27 cellular contexts compared by ENCODE assay signal in the genomic region with DNA sequence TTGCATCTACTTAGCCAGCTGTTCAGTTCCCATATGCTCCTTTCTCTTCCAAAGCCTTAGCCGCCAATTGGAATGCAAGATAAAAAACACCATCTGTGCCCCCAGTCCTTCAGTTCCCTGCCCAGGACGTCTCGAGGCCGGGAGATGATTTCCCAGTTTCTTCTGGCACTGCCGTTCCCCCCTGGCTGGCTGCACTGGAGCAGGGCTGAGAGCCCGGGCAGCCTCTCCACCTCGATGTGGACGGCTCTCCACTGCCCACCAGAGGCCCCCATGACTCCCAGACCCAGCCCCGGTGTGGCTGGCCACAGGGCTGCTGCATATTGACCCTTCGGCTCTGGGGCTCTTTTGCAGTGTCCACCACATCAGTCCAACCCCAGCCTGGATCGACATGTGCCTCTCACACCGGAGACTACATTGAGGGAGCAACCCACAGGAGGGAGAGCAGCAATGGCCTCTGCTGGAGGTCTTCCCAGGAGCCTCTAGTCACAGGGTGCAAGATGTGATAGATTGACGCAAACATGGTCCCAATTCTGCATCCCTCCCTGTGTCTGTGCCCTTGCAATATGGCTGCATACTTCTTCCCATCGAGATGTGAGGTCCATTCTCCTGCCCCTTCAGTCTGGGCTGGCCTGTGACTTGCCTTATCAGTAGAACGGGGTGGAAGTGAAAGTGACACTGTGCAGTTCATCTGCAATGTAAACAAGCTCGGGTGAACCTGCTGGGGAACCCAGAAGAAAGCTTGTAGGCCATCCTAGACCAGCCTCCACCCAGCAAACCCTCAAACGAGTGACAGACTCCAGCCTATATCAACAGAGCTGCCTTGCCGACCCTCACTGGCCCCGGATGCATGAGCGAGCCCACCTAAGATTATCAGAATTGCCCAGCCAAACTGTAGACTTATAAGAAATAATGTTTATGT. TPM values are rescaled to one million over a fixed set of nuclear protein-coding genes. Genes with fewer than 3 reads are reported as not detected.
DNase-seq lines count a peak whose midpoint lies in the region; ATAC-seq, FAIRE-seq and TF ChIP-seq lines count a peak whose summit lies in the region.
"Had no signal": no experiment of that assay in that cellular context is flagged by ENCODE, and none has a peak within 500 bp of the region (broad histone marks: within the 10 kb centered on the region; RNA-seq: fewer than 3 reads in every experiment).

No MANE protein-coding gene starts in this region.

- no peak overlapping the region for H2BK15ac ChIP-seq in neuronal stem cell (ENCODE audit: low read length)

- 26% methylated on average over 20 of the region's 20 CpGs for WGBS in GM12878 (ENCODE audit: insufficient coverage, insufficient replicate concordance, low lambda C conversion rate, missing lambda C conversion rate)
- no CpG with 5 or more reads among the region's 20 CpGs for WGBS in neuronal stem cell (ENCODE audit: extremely low coverage in 2 of 2, insufficient read length in 2 of 2, insufficient replicate concordance in 1 of 2), 2 donors
- 56 to 69% methylated on average over 9 to 13 of the region's 20 CpGs for WGBS in esophagus squamous epithelium, 2 donors

- SMC1A ChIA-PET in GM12878 (lab: Charles Lee; ENCODE audit: uncharacterized antibody, unreplicated experiment): no interaction called here

- H2AFZ ChIP-seq in GM12878 (ENCODE audit: control insufficient read depth, low read depth, low read length) (no peak overlapping the region), neuronal stem cell (ENCODE audit: low read length) (no peak overlapping the region)

- H3K4me1 ChIP-seq in GM12878 (ENCODE audit: control insufficient read depth, insufficient read depth, low read length) (no peaks in the 10 kb centered on the region), neuronal stem cell (ENCODE audit: control insufficient read depth in 2 of 2, insufficient read depth in 1 of 2, low read depth in 1 of 2, low read length in 2 of 2) (no peaks in the 10 kb centered on the region), esophagus squamous epithelium (peaks cover 0 to 8% (median 4%) of the 10 kb centered on the region in 3 donors)
- H3K4me1 ChIP-seq: BLaER1 treated with 17β-estradiol and CSF1 and Interleukin-3, amounts not matched to agents 10 nM and 100 nM had no signal

- H3K4me3 ChIP-seq in GM12878: no peak overlapping the region
- no peak overlapping the region for H3K4me3 ChIP-seq in neuronal stem cell (ENCODE audit: low read length in 2 of 2)
- no peak overlapping the region for H3K4me3 ChIP-seq in foreskin fibroblast (ENCODE audit: low read depth in 1 of 2, low read length in 2 of 2)
- no peak overlapping the region for H3K4me3 ChIP-seq in esophagus squamous epithelium
- H3K4me3 ChIP-seq: BLaER1 treated with 17β-estradiol and CSF1 and Interleukin-3, amounts not matched to agents 10 nM and 100 nM; suprapubic skin had no signal

- BruUV-seq in GM12878 (replicated peaks; lab: Mats Ljungman, UMichigan): no TSS peak

- H3K9ac ChIP-seq in GM12878 (ENCODE audit: control insufficient read depth, insufficient read depth, low read length) (no peak overlapping the region), neuronal stem cell (ENCODE audit: low read depth, low read length, poor library complexity) (no peak overlapping the region)
- H3K9ac ChIP-seq: BLaER1 treated with 17β-estradiol and CSF1 and Interleukin-3, amounts not matched to agents 10 nM and 100 nM had no signal

- no peaks in the 10 kb centered on the region for H3K36me3 ChIP-seq in GM12878 (ENCODE audit: control insufficient read depth in 2 of 2, insufficient read depth in 2 of 2, low read length in 1 of 2)
- no peaks in the 10 kb centered on the region for H3K36me3 ChIP-seq in neuronal stem cell (replicated peaks in 1 of 2; ENCODE audit: control insufficient read depth in 2 of 2, insufficient read depth in 2 of 2, low read length in 2 of 2)
- no peaks in the 10 kb centered on the region for H3K36me3 ChIP-seq in esophagus squamous epithelium
- H3K36me3 ChIP-seq: BLaER1 treated with 17β-estradiol and CSF1 and Interleukin-3, amounts not matched to agents 10 nM and 100 nM; suprapubic skin had no signal

- H3K4ac ChIP-seq in neuronal stem cell (ENCODE audit: low read length): no peak overlapping the region

- H3K23ac ChIP-seq in neuronal stem cell (ENCODE audit: low read depth, low read length, poor library complexity): no peak overlapping the region

- TF ChIP-seq CTCF in GM12878 (IDR thresholded peaks at IDR 0.05 in 2 of 3, conservative IDR thresholded peaks at IDR 0.05 in 1 of 3; ENCODE audit: control insufficient read depth in 2 of 3, extremely low read depth in 1 of 3, insufficient read depth in 1 of 3, low read depth in 3 of 3, low read length in 3 of 3): no peak
- TF ChIP-seq CTCF in foreskin fibroblast (IDR thresholded peaks at IDR 0.05; ENCODE audit: low read depth, low read length): no peak
- no peak for TF ChIP-seq CTCF in esophagus squamous epithelium (IDR thresholded peaks at IDR 0.05)

- H3K27me3 ChIP-seq in GM12878 (replicated peaks in 1 of 2; ENCODE audit: control insufficient read depth in 2 of 2, insufficient read depth in 2 of 2, low read length in 1 of 2): no peaks in the 10 kb centered on the region; a peak in 2 of 4 replicates
- H3K27me3 ChIP-seq in neuronal stem cell (ENCODE audit: control insufficient read depth in 3 of 3, insufficient read depth in 3 of 3, low read depth in 1 of 3, low read length in 3 of 3): peaks cover 0 to 40% (median 0%) of the 10 kb centered on the region in 3 experiments
- peaks cover 0 to 84% (median 0%) of the 10 kb centered on the region in 4 donors for H3K27me3 ChIP-seq in esophagus squamous epithelium
- H3K27me3 ChIP-seq: BLaER1 treated with 17β-estradiol and CSF1 and Interleukin-3, amounts not matched to agents 10 nM and 100 nM had no signal

- CTCF ChIA-PET in GM12878 (lab: Yijun Ruan, JAX): interaction anchor here (0.6 kb wide), 1 partner anchor 467 kb away, joined by 3 read pairs; no protein-coding TSS in a partner anchor

- no peak overlapping the region for H3K4me2 ChIP-seq in GM12878 (ENCODE audit: control insufficient read depth, insufficient read depth)
- H3K4me2 ChIP-seq in neuronal stem cell (ENCODE audit: insufficient read depth, low read length, poor library complexity, severe bottlenecking): no peak overlapping the region

- no peak for TF ChIP-seq RAD21 in GM12878 (IDR thresholded peaks at IDR 0.05; ENCODE audit: insufficient read depth, low read depth, low read length)

- H3K9me3 ChIP-seq in GM12878 (replicated peaks; ENCODE audit: control insufficient read depth, insufficient read depth, low read length) (no peaks in the 10 kb centered on the region), neuronal stem cell (replicated peaks in 1 of 2; ENCODE audit: control insufficient read depth in 2 of 2, insufficient read depth in 1 of 2, low read depth in 1 of 2, low read length in 2 of 2) (peaks cover 0 to 2% of the 10 kb centered on the region in 2 donors), esophagus squamous epithelium (no peaks in the 10 kb centered on the region)
- H3K9me3 ChIP-seq: suprapubic skin had no signal

- DNase-seq in DMS 273 treated with DMSO at 0.1 percent for 48 hours (lab: John Stamatoyannopoulos, UW): peak; percentile 96
- peak; percentile 78 for DNase-seq in NCI-H2171 (lab: John Stamatoyannopoulos, UW)
- no peak for DNase-seq in GM12878 (ENCODE audit: low read depth, low spot score)
- DNase-seq in neuronal stem cell (ENCODE audit: low spot score): no peak
- no peak for DNase-seq in foreskin fibroblast
- DNase-seq in esophagus squamous epithelium (lab: John Stamatoyannopoulos, UW): no peak
- DNase-seq: activated CD4-positive, alpha-beta memory T cell treated with anti-CD3 and anti-CD28 coated beads, Interleukin-2, amount 10 ng/mL, durations not matched to agents 7 days and 5 days; activated naive CD4-positive, alpha-beta T cell; dermis blood vessel endothelial cell; GF-D8; HCEC 1CT; kidney; NCI-H1417 treated with DMSO at 0.1 percent for 48 hours; NCI-H774 had no signal

- H3K18ac ChIP-seq in neuronal stem cell (ENCODE audit: low read length): peak overlapping the region; percentile 53

- in situ Hi-C loops in GM12878 (cut with MboI): no loop called here

- no peak overlapping the region for H2BK120ac ChIP-seq in neuronal stem cell (ENCODE audit: low read depth, low read length)

- H3K27ac ChIP-seq in GM12878 (ENCODE audit: control insufficient read depth, insufficient read depth) (no peak overlapping the region), neuronal stem cell (replicated peaks; ENCODE audit: low read length) (no peak overlapping the region), esophagus squamous epithelium (no peak overlapping the region)
- H3K27ac ChIP-seq: BLaER1 treated with 17β-estradiol and CSF1 and Interleukin-3, amounts not matched to agents 10 nM and 100 nM; epithelial cell of prostate; suprapubic skin had no signal

- no peaks in the 10 kb centered on the region for H4K20me1 ChIP-seq in GM12878 (ENCODE audit: control insufficient read depth, insufficient read depth)
- H4K20me1 ChIP-seq: BLaER1 treated with 17β-estradiol and CSF1 and Interleukin-3, amounts not matched to agents 10 nM and 100 nM had no signal

- H2BK5ac ChIP-seq in neuronal stem cell (ENCODE audit: low read length): no peak overlapping the region

- H2BK12ac ChIP-seq in neuronal stem cell (ENCODE audit: low read length): no peak overlapping the region

- RAD21 ChIA-PET in GM12878 (lab: Charles Lee; ENCODE audit: unreplicated experiment): no interaction called here

- no peak overlapping the region for H4K91ac ChIP-seq in neuronal stem cell (ENCODE audit: low read depth, low read length, poor library complexity)

- no peak overlapping the region for H4K8ac ChIP-seq in neuronal stem cell (ENCODE audit: low read depth, low read length)

- TF ChIP-seq POLR2A in GM12878 (IDR thresholded peaks at IDR 0.05; ENCODE audit: low read depth, low read length): no peak
- no peak for TF ChIP-seq POLR2A in esophagus squamous epithelium (IDR thresholded peaks at IDR 0.05)

- no peak for TF ChIP-seq EP300 in GM12878 (IDR thresholded peaks at IDR 0.05; ENCODE audit: borderline replicate concordance in 1 of 2, control insufficient read depth in 1 of 2, low read depth in 2 of 2, low read length in 2 of 2)

- FAIRE-seq in GM12878 (lab: Jason Lieb, UNC): peak; percentile 56
- FAIRE-seq: bronchial epithelial cell, frontal cortex, GM12892, kidney had no signal

- no peak overlapping the region for H3K14ac ChIP-seq in neuronal stem cell (ENCODE audit: low read length)

- ATAC-seq in GM12878: peak; percentile 45; the same call in 2 of the 3 replicates
- no peak for ATAC-seq in HG03565 (IDR thresholded peaks at IDR 0.05; ENCODE audit: unreplicated experiment)
- ATAC-seq in GM19023 (IDR thresholded peaks at IDR 0.05; ENCODE audit: unreplicated experiment): no peak
- ATAC-seq: sciatic nerve; stimulated activated effector memory CD8-positive, alpha-beta T cell treated with anti-CD3 and anti-CD28 coated beads, Interleukin-12 subunit alpha, Interleukin-12 subunit beta, amount 100 ng/mL, for 72 hours had no signal

- no peak overlapping the region for H2AK5ac ChIP-seq in neuronal stem cell (ENCODE audit: low read depth, low read length)

- POLR2A ChIA-PET in GM12878 (lab: Charles Lee): no interaction called here

- no peaks in the 10 kb centered on the region for H3K79me1 ChIP-seq in neuronal stem cell (ENCODE audit: low read depth, low read length)

- intact Hi-C loops in GM12878 (cut with micrococcal nuclease; ENCODE audit: unreplicated experiment) (no loop called here), esophagus squamous epithelium (cut with DNase I) (no loop called here)

- no peaks in the 10 kb centered on the region for H3K79me2 ChIP-seq in GM12878 (ENCODE audit: control insufficient read depth, insufficient read depth, low read length)

RNA-seq across cellular contexts. Expression of gene PRR20G, which starts 52.4 kb away (rescaled TPM):
- not detected in 2 replicates for total RNA-seq in GM12878 (2013; cell fraction: nucleolus; rRNA removed)
- total RNA-seq in GM12878 (2014; rRNA removed) (not detected in 2 replicates), GM12878 (2014; rRNA removed; fragmentation: Illumina TruSeq; extraction: Trizol) (not detected in 2 replicates), GM12878 (2021) (not detected in 2 replicates), esophagus squamous epithelium (not detected)
- not detected for polyA plus RNA-seq in GM12878 (2011; ENCODE audit: low read depth)
- polyA plus RNA-seq in GM12878 (2011; rRNA removed) (not detected in 2 replicates), GM12878 (2014; fragmentation: Illumina TruSeq; extraction: Trizol) (not detected in 2 replicates), GM12878 (2014; fragmentation: Nextera tagmentation; extraction: Ambion mirVana) (not detected), GM12878 (2014; rRNA removed) (not detected in 2 replicates), GM12878 (2016; fragmentation: Nextera tagmentation; extraction: Ambion mirVana) (not detected)
- polyA plus RNA-seq in GM12878 (2011; cell fraction: cytosol; rRNA removed): 0.13 and 0.18 TPM in 2 replicates
- not detected in 2 replicates for polyA plus RNA-seq in GM12878 (2011; cell fraction: nucleus; rRNA removed)
- polyA plus RNA-seq in GM12878 (2012): not detected in 2 replicates
- polyA minus RNA-seq in GM12878 (2011; rRNA and poly(A)+ RNA removed): not detected in 2 replicates
- not detected in 2 replicates for polyA minus RNA-seq in GM12878 (2011; cell fraction: cytosol; rRNA and poly(A)+ RNA removed)
- polyA minus RNA-seq in GM12878 (2011; cell fraction: nucleus; rRNA and poly(A)+ RNA removed): not detected in 2 replicates
- polyA plus RNA-seq in neuronal stem cell (2013, experiment 1 of 2): not detected
- not detected for polyA plus RNA-seq in neuronal stem cell (2013, experiment 2 of 2)
- total RNA-seq: activated CD4-positive, alpha-beta memory T cell treated with anti-CD3 and anti-CD28 coated beads, Interleukin-2, amount 10 ng/mL, durations not matched to agents 7 days and 5 days; bronchial epithelial cell; dermis blood vessel endothelial cell; frontal cortex; kidney; lung microvascular endothelial cell; myocyte; osteoblast; sciatic nerve; suprapubic skin had no signal

Comparison
In these comparisons a context has a peak if more than half of its experiments do, and no peak if none do; other contexts are left out.
1. DNase-seq: peak in DMS 273 treated with DMSO at 0.1 percent for 48 hours (single experiment) and NCI-H2171 (single experiment); none in GM12878 (single experiment), neuronal stem cell (single experiment), foreskin fibroblast (0 of 2) and esophagus squamous epithelium (single experiment).